Comparison of ENCODE assay signal across 24 cellular contexts in genomic region chr20:60867589-60867988, GRCh38.
"Had no signal": no experiment of that assay in that cellular context is flagged by ENCODE, and none has a peak within 500 bp of the region (broad histone marks: within the 10 kb centered on the region; RNA-seq: fewer than 3 reads in every experiment).

No MANE protein-coding gene starts in this region.

- DNase-seq: activated CD4-positive, alpha-beta memory T cell treated with anti-CD3 and anti-CD28 coated beads for 36 hours; activated CD4-positive, alpha-beta T cell treated with anti-CD3 and anti-CD28 coated beads for 36 hours; activated CD4-positive, alpha-beta T cell treated with anti-CD3 and anti-CD28 coated beads, Interleukin-2, amount 10 ng/mL, durations not matched to agents 24 days and 14 days; activated CD4-positive, CD25-positive, alpha-beta regulatory T cell; activated CD4-positive, CD25-positive, alpha-beta regulatory T cell treated with anti-CD3 and anti-CD28 coated beads, Interleukin-2, amount 50 U/mL, for 72 hours; activated CD8-positive, alpha-beta memory T cell treated with anti-CD3 and anti-CD28 coated beads, Interleukin-2, amount 10 ng/mL, durations not matched to agents 7 days and 5 days; activated CD8-positive, alpha-beta memory T cell treated with anti-CD3 and anti-CD28 coated beads, Interleukin-2, amount 50 U/mL, for 4 hours; activated CD8-positive, alpha-beta T cell treated with anti-CD3 and anti-CD28 coated beads, Interleukin-2, amount 10 ng/mL, durations not matched to agents 7 days and 5 days; activated effector memory CD4-positive, alpha-beta T cell treated with anti-CD3 and anti-CD28 coated beads, Interleukin-2, amount 50 U/mL, for 16 hours; activated naive CD4-positive, alpha-beta T cell treated with anti-CD3 and anti-CD28 coated beads for 36 hours; activated naive CD8-positive, alpha-beta T cell treated with anti-CD3 and anti-CD28 coated beads for 36 hours; activated naive CD8-positive, alpha-beta T cell treated with anti-CD3 and anti-CD28 coated beads, Interleukin-2, amount 50 U/mL, for 24 hours; activated T-cell treated with anti-CD3 and anti-CD28 coated beads, Interleukin-2, amount 50 U/mL, for 1 hour; activated T-cell treated with anti-CD3 and anti-CD28 coated beads, Interleukin-2, amount 50 U/mL, for 48 hours; adrenal gland; amygdala; aorta; central memory CD4-positive, alpha-beta T cell; cerebellar nuclear complex; colonic mucosa; effector CD8-positive, alpha-beta T cell; esophagus squamous epithelium; foreskin melanocyte; heart right ventricle had no signal
